8 cellular contexts compared by ENCODE assay signal in genomic region chr3:66822059-66823009, GRCh38.
DNase-seq lines count a peak whose midpoint lies in the region; ATAC-seq and TF ChIP-seq lines count a peak whose summit lies in the region.

No MANE protein-coding gene starts in this region.

- intact Hi-C loops in dorsolateral prefrontal cortex (cut with DNase I), result loop anchor here (5.0 to 10.0 kb wide), 3 partner anchors 340 to 568 kb away; no protein-coding TSS in a partner anchor

- DNase-seq in NK-92 treated with Interleukin-12 subunit alpha and Interleukin-12 subunit beta, amount 100 ng/mL, for 24 hours (lab: John Stamatoyannopoulos, UW), result peak; percentile 21
- no peak for DNase-seq in NK-92 (lab: John Stamatoyannopoulos, UW; ENCODE audit: unreplicated experiment)
- peak; percentile 49 for DNase-seq in NCI-H187 treated with DMSO at 0.1 percent for 48 hours (lab: John Stamatoyannopoulos, UW)
- peak; percentile 74 for DNase-seq in activated CD4-positive, alpha-beta T cell treated with anti-CD3 and anti-CD28 coated beads, Interleukin-2, amount 10 ng/mL, durations not matched to agents 7 days and 5 days
- peak in 5 of 10 donors; percentile 35 to 60 (median 48) for DNase-seq in dorsolateral prefrontal cortex
- DNase-seq in mesothelial cell of epicardium (ENCODE audit: low spot score in 2 of 2, unreplicated experiment in 2 of 2), result peak in 1 of 2 experiments; percentile 70
- DNase-seq in stimulated activated CD8-positive, alpha-beta memory T cell treated with anti-CD3 and anti-CD28 coated beads, Interleukin-7, amount 100 ng/mL, for 48 hours (ENCODE audit: extremely low read depth in 1 of 2, low read depth in 1 of 2), result peak; percentile 14 to 51

- H3K4me3 Mint-ChIP-seq in activated CD4-positive, alpha-beta T cell treated with anti-CD3 and anti-CD28 coated beads, Interleukin-2, amount 10 ng/mL, durations not matched to agents 7 days and 5 days, result no peak overlapping the region
- H3K4me3 Mint-ChIP-seq in mesothelial cell of epicardium, result no peak overlapping the region

- no peak overlapping the region for H3K27ac ChIP-seq in dorsolateral prefrontal cortex

- no peak overlapping the region for H3K4me3 ChIP-seq in dorsolateral prefrontal cortex

- H3K36me3 Mint-ChIP-seq in activated CD4-positive, alpha-beta T cell treated with anti-CD3 and anti-CD28 coated beads, Interleukin-2, amount 10 ng/mL, durations not matched to agents 7 days and 5 days (ENCODE audit: low read depth), result no peaks in the 10 kb centered on the region
- no peaks in the 10 kb centered on the region for H3K36me3 Mint-ChIP-seq in mesothelial cell of epicardium

- CTCF ChIA-PET in activated CD4-positive, alpha-beta T cell treated with anti-CD3 and anti-CD28 coated beads, Interleukin-2, amount 10 ng/mL, durations not matched to agents 7 days and 5 days (lab: Charles Lee), result interaction anchor here (1.0 to 2.5 kb wide), 8 partner anchors 11 to 568 kb away, joined by 3 to 11 read pairs (median 5); no protein-coding TSS in a partner anchor

- peaks cover 11% of the 10 kb centered on the region for H3K27me3 Mint-ChIP-seq in activated CD4-positive, alpha-beta T cell treated with anti-CD3 and anti-CD28 coated beads, Interleukin-2, amount 10 ng/mL, durations not matched to agents 7 days and 5 days
- peaks cover 30% of the 10 kb centered on the region for H3K27me3 Mint-ChIP-seq in mesothelial cell of epicardium (ENCODE audit: low read depth)

- no peaks in the 10 kb centered on the region for H3K9me3 Mint-ChIP-seq in activated CD4-positive, alpha-beta T cell treated with anti-CD3 and anti-CD28 coated beads, Interleukin-2, amount 10 ng/mL, durations not matched to agents 7 days and 5 days
- no peaks in the 10 kb centered on the region for H3K9me3 Mint-ChIP-seq in mesothelial cell of epicardium

- POLR2A ChIA-PET in activated CD4-positive, alpha-beta T cell treated with anti-CD3 and anti-CD28 coated beads, Interleukin-2, amount 10 ng/mL, durations not matched to agents 7 days and 5 days (lab: Charles Lee), result no interaction called here

- H3K4me1 Mint-ChIP-seq in activated CD4-positive, alpha-beta T cell treated with anti-CD3 and anti-CD28 coated beads, Interleukin-2, amount 10 ng/mL, durations not matched to agents 7 days and 5 days, result no peaks in the 10 kb centered on the region
- peaks cover 4% of the 10 kb centered on the region for H3K4me1 Mint-ChIP-seq in mesothelial cell of epicardium

- peak; percentile 90 for ATAC-seq in HG02623 (IDR thresholded peaks at IDR 0.05; ENCODE audit: unreplicated experiment)

- no peak overlapping the region for H3K27ac Mint-ChIP-seq in activated CD4-positive, alpha-beta T cell treated with anti-CD3 and anti-CD28 coated beads, Interleukin-2, amount 10 ng/mL, durations not matched to agents 7 days and 5 days
- H3K27ac Mint-ChIP-seq in mesothelial cell of epicardium, result no peak overlapping the region

- TF ChIP-seq CTCF in dorsolateral prefrontal cortex (IDR thresholded peaks at IDR 0.05 in 54 of 56, conservative IDR thresholded peaks at IDR 0.05 in 2 of 56; ENCODE audit: low read depth in 1 of 56, partially characterized antibody in 56 of 56) (peak; percentile 33 to 77 (median 62)), mesothelial cell of epicardium (IDR thresholded peaks at IDR 0.05; ENCODE audit: unreplicated experiment) (peak; percentile 81)

- H3K27me3 ChIP-seq in dorsolateral prefrontal cortex, result no peaks in the 10 kb centered on the region
